ENCODE assay signal across 17 cellular contexts in genomic region chr4:6643141-6643847, GRCh38. TPM values are rescaled to one million over a fixed set of nuclear protein-coding genes. Genes with fewer than 3 reads are reported as not detected.
DNase-seq lines count a peak whose midpoint lies in the region; ATAC-seq and TF ChIP-seq lines count a peak whose summit lies in the region.
"Had no signal": no experiment of that assay in that cellular context is flagged by ENCODE, and none has a peak within 500 bp of the region (broad histone marks: within the 10 kb centered on the region; RNA-seq: fewer than 3 reads in every experiment).

No MANE protein-coding gene starts in this region.

- H3K9me3 Mint-ChIP-seq in CD8-positive, alpha-beta memory T cell: no peaks in the 10 kb centered on the region
- no peaks in the 10 kb centered on the region for H3K9me3 Mint-ChIP-seq in activated T-helper 17 cell treated with anti-CD3 and anti-CD28 coated beads, Interleukin-2, amount 50 U/mL, for 72 hours
- H3K9me3 Mint-ChIP-seq in mesothelial cell of epicardium: no peaks in the 10 kb centered on the region
- H3K9me3 Mint-ChIP-seq: activated naive CD4-positive, alpha-beta T cell treated with anti-CD3 and anti-CD28 coated beads, Interleukin-2, amount 10 ng/mL, durations not matched to agents 7 days and 5 days had no signal

- ATAC-seq in activated T-helper 17 cell treated with anti-CD3 and anti-CD28 coated beads, Interleukin-2, amount 50 U/mL, for 72 hours (replicated peaks): no peak
- ATAC-seq in GM18909 (IDR thresholded peaks at IDR 0.05; ENCODE audit: poor library complexity, unreplicated experiment) (no peak), GM19035 (IDR thresholded peaks at IDR 0.05; ENCODE audit: unreplicated experiment) (no peak), HG03108 (IDR thresholded peaks at IDR 0.05; ENCODE audit: unreplicated experiment) (no peak)
- ATAC-seq: left lung had no signal

- peaks cover 0 to 3% of the 10 kb centered on the region in 2 donors for H3K27me3 Mint-ChIP-seq in CD8-positive, alpha-beta memory T cell
- H3K27me3 Mint-ChIP-seq in activated T-helper 17 cell treated with anti-CD3 and anti-CD28 coated beads, Interleukin-2, amount 50 U/mL, for 72 hours: no peaks in the 10 kb centered on the region
- no peaks in the 10 kb centered on the region for H3K27me3 Mint-ChIP-seq in mesothelial cell of epicardium (ENCODE audit: low read depth)

- H3K4me1 ChIP-seq in CD8-positive, alpha-beta memory T cell (ENCODE audit: insufficient read depth, low read length): peaks cover 31% of the 10 kb centered on the region

- peak overlapping the region in 6 of 7 donors; percentile 22 to 100 (median 100) for H3K4me3 Mint-ChIP-seq in CD8-positive, alpha-beta memory T cell
- H3K4me3 Mint-ChIP-seq in activated T-helper 17 cell treated with anti-CD3 and anti-CD28 coated beads, Interleukin-2, amount 50 U/mL, for 72 hours: peak overlapping the region; percentile 99
- H3K4me3 Mint-ChIP-seq in mesothelial cell of epicardium: no peak overlapping the region

- DNase-seq in AG04450 (ENCODE audit: low read depth, low spot score): no peak
- no peak for DNase-seq in CD8-positive, alpha-beta memory T cell
- DNase-seq in mesothelial cell of epicardium (ENCODE audit: low spot score in 2 of 2, unreplicated experiment in 2 of 2): no peak
- DNase-seq in retina: no peak
- DNase-seq: activated CD4-positive, CD25-positive, alpha-beta regulatory T cell treated with anti-CD3 and anti-CD28 coated beads, Interleukin-2, amount 50 U/mL, for 72 hours; activated naive CD4-positive, alpha-beta T cell treated with anti-CD3 and anti-CD28 coated beads, Interleukin-2, amount 10 ng/mL, durations not matched to agents 7 days and 5 days; COR-L47; H7; left lung; NCI-H1694 treated with DMSO at 0.1 percent for 48 hours; NCI-H82; posterior cingulate gyrus had no signal

- H3K27ac ChIP-seq in AG04450 (ENCODE audit: low read depth, low read length): no peak overlapping the region
- H3K27ac ChIP-seq in CD8-positive, alpha-beta memory T cell (ENCODE audit: low read depth, low read length): no peak overlapping the region
- H3K27ac ChIP-seq: left lung, SJSA1 had no signal

- TF ChIP-seq CTCF in AG04450 (IDR thresholded peaks at IDR 0.05; ENCODE audit: low read depth, low read length) (no peak), mesothelial cell of epicardium (IDR thresholded peaks at IDR 0.05; ENCODE audit: unreplicated experiment) (no peak)

- H3K4me1 Mint-ChIP-seq in CD8-positive, alpha-beta memory T cell: peaks cover 37 to 53% (median 49%) of the 10 kb centered on the region in 3 donors
- H3K4me1 Mint-ChIP-seq in activated T-helper 17 cell treated with anti-CD3 and anti-CD28 coated beads, Interleukin-2, amount 50 U/mL, for 72 hours: peaks cover 15% of the 10 kb centered on the region
- H3K4me1 Mint-ChIP-seq in mesothelial cell of epicardium: peaks cover 29% of the 10 kb centered on the region

- POLR2A ChIA-PET in AG04450 (lab: Yijun Ruan, JAX): interaction anchor here (1.2 kb wide), 1 partner anchor 67 kb away, joined by 3 read pairs; the partner anchor contains the start of gene MRFAP1L1
- POLR2A ChIA-PET in CD8-positive, alpha-beta memory T cell (lab: Charles Lee): interaction anchor here (1.3 to 4.1 kb wide), 4 partner anchors 13 to 69 kb away, joined by 3 to 51 read pairs (median 4); a partner anchor contains a TSS

- H3K4me3 ChIP-seq in AG04450 (ENCODE audit: low read depth, low read length): 0 out of 2 replicates have a peak overlapping the region, but pooled peaks have one; percentile 7
- no peak overlapping the region for H3K4me3 ChIP-seq in CD8-positive, alpha-beta memory T cell (ENCODE audit: low read length)
- H3K4me3 ChIP-seq: SJSA1 had no signal

- peaks cover 19% of the 10 kb centered on the region for H3K36me3 ChIP-seq in CD8-positive, alpha-beta memory T cell (ENCODE audit: insufficient read depth, low read length)

- peaks cover 6% of the 10 kb centered on the region; the same call in 1 of the 2 replicates for H3K9me3 ChIP-seq in AG04450 (ENCODE audit: control insufficient read depth, insufficient read depth, low read length)
- no peaks in the 10 kb centered on the region for H3K9me3 ChIP-seq in CD8-positive, alpha-beta memory T cell (ENCODE audit: low read length)
- H3K9me3 ChIP-seq: left lung, SJSA1 had no signal

- CTCF ChIA-PET in AG04450 (lab: Charles Lee): no interaction called here
- CTCF ChIA-PET in CD8-positive, alpha-beta memory T cell (lab: Charles Lee): interaction anchor here (1.2 to 4.0 kb wide), 3 partner anchors 31 to 400 kb away, joined by 4 to 25 read pairs (median 4); partner anchors contain the start of gene TADA2B

- no peaks in the 10 kb centered on the region for H3K27me3 ChIP-seq in AG04450 (ENCODE audit: control insufficient read depth, insufficient read depth, low read length)
- no peaks in the 10 kb centered on the region for H3K27me3 ChIP-seq in CD8-positive, alpha-beta memory T cell (ENCODE audit: insufficient read depth, low read length, poor library complexity, severe bottlenecking)
- H3K27me3 ChIP-seq: left lung, SJSA1 had no signal

- peak overlapping the region; percentile 88 to 100 (median 99) for H3K27ac Mint-ChIP-seq in CD8-positive, alpha-beta memory T cell
- H3K27ac Mint-ChIP-seq in activated T-helper 17 cell treated with anti-CD3 and anti-CD28 coated beads, Interleukin-2, amount 50 U/mL, for 72 hours: peak overlapping the region; percentile 100
- peak overlapping the region; percentile 81 for H3K27ac Mint-ChIP-seq in mesothelial cell of epicardium

- H3K36me3 Mint-ChIP-seq in CD8-positive, alpha-beta memory T cell: peaks cover 14 to 42% (median 14%) of the 10 kb centered on the region in 3 donors
- peaks cover 47% of the 10 kb centered on the region for H3K36me3 Mint-ChIP-seq in activated T-helper 17 cell treated with anti-CD3 and anti-CD28 coated beads, Interleukin-2, amount 50 U/mL, for 72 hours (ENCODE audit: low read depth)
- H3K36me3 Mint-ChIP-seq in mesothelial cell of epicardium: peaks cover 17% of the 10 kb centered on the region

RNA-seq across cellular contexts. Expression of gene MRFAP1, which starts 2.8 kb away (rescaled TPM):
- 252 and 298 TPM in 2 replicates for polyA plus RNA-seq in AG04450 (2011; rRNA removed)
- 34.2 and 41.6 TPM in 2 replicates for polyA minus RNA-seq in AG04450 (2011; rRNA and poly(A)+ RNA removed)
- total RNA-seq in CD8-positive, alpha-beta memory T cell: 100 to 1,000 TPM; 122 to 126 TPM
- polyA plus RNA-seq in CD8-positive, alpha-beta memory T cell: 175 TPM
- 10 to 100 TPM; 86.7 to 96.7 TPM for total RNA-seq in activated T-helper 17 cell treated with anti-CD3 and anti-CD28 coated beads, Interleukin-2, amount 50 U/mL, for 72 hours
- total RNA-seq in mesothelial cell of epicardium: 242 to 249 TPM (median 246 TPM) in 3 replicates

RNA-seq across cellular contexts. Expression of gene S100P, which starts 50.4 kb away (rescaled TPM):
- polyA plus RNA-seq in AG04450 (2011; rRNA removed): 0.40 TPM in 1 of 2 replicates, not detected in the other
- not detected in 2 replicates for polyA minus RNA-seq in AG04450 (2011; rRNA and poly(A)+ RNA removed)
- total RNA-seq in CD8-positive, alpha-beta memory T cell: 1 to 10 TPM; 1.0 to 1.2 TPM
- polyA plus RNA-seq in CD8-positive, alpha-beta memory T cell: 1.7 TPM
- total RNA-seq in activated T-helper 17 cell treated with anti-CD3 and anti-CD28 coated beads, Interleukin-2, amount 50 U/mL, for 72 hours: 1 to 10 TPM in 1 of 2 donors, under 1 TPM in 1; 0.87 to 2.5 TPM
- 1.1 to 4.6 TPM (median 3.4 TPM) in 3 replicates for total RNA-seq in mesothelial cell of epicardium
- total RNA-seq: H7, SJSA1 had no signal
